ENCODE assay signal across 8 cellular contexts in genomic region chr16:2194166-2194834, GRCh38. TPM values are rescaled to one million over a fixed set of nuclear protein-coding genes. Genes with fewer than 3 reads are reported as not detected.
A peak's percentile ranks its signal among the peaks of the same experiment; 100 is the strongest.
DNase-seq lines count a peak whose midpoint lies in the region; ATAC-seq and TF ChIP-seq lines count a peak whose summit lies in the region.

No MANE protein-coding gene starts in this region.

- intact Hi-C loops in activated CD4-positive, alpha-beta T cell treated with anti-CD3 and anti-CD28 coated beads for 36 hours (cut with DNase I, micrococcal nuclease) = no loop called here
- intact Hi-C loops in psoas muscle (cut with DNase I) = loop anchor here in 1 of 2 donors (5.0 kb wide), 1 partner anchor 308 kb away; no protein-coding TSS in a partner anchor

- H3K9me3 Mint-ChIP-seq in activated CD4-positive, alpha-beta T cell treated with anti-CD3 and anti-CD28 coated beads for 36 hours (ENCODE audit: low read depth) = no peaks in the 10 kb centered on the region

- H3K27ac ChIP-seq in brain microvascular endothelial cell = no peak overlapping the region
- no peak overlapping the region for H3K27ac ChIP-seq in psoas muscle

- TF ChIP-seq CTCF in NB4 (IDR thresholded peaks at IDR 0.05; ENCODE audit: low read depth, low read length) = no peak
- TF ChIP-seq CTCF in brain microvascular endothelial cell (IDR thresholded peaks at IDR 0.05; ENCODE audit: low read depth, low read length, missing control alignments) = no peak
- TF ChIP-seq CTCF in retinal pigment epithelial cell (conservative IDR thresholded peaks at IDR 0.05; ENCODE audit: low read depth, low read length) = no peak
- TF ChIP-seq CTCF in psoas muscle (IDR thresholded peaks at IDR 0.05) = no peak
- no peak for TF ChIP-seq CTCF in GM13976 (IDR thresholded peaks at IDR 0.05; ENCODE audit: borderline replicate concordance, control extremely low read depth, extremely low read depth, insufficient read depth, missing control alignments)

- H3K4me1 Mint-ChIP-seq in activated CD4-positive, alpha-beta T cell treated with anti-CD3 and anti-CD28 coated beads for 36 hours = peaks cover 5% of the 10 kb centered on the region

- no peak for TF ChIP-seq POLR2A in NB4 (IDR thresholded peaks at IDR 0.05; ENCODE audit: extremely low read depth, insufficient read length)

- H3K27me3 ChIP-seq in brain microvascular endothelial cell (replicated peaks) = peaks cover 44% of the 10 kb centered on the region
- H3K27me3 ChIP-seq in psoas muscle (ENCODE audit: insufficient read depth in 3 of 3, low read length in 2 of 3) = peaks cover 0 to 42% (median 17%) of the 10 kb centered on the region in 3 donors

- peak; percentile 59 for DNase-seq in activated CD4-positive, alpha-beta T cell treated with anti-CD3 and anti-CD28 coated beads for 36 hours
- no peak for DNase-seq in activated CD4-positive, alpha-beta T cell treated with anti-CD3 and anti-CD28 coated beads for 1 hour
- DNase-seq in NB4 (ENCODE audit: low read depth) = peak; percentile 34
- peak; percentile 37 for DNase-seq in brain microvascular endothelial cell
- DNase-seq in retinal pigment epithelial cell (ENCODE audit: low read depth) = peak; percentile 28
- DNase-seq in psoas muscle = no peak
- DNase-seq in GM13976 (ENCODE audit: low spot score) = no peak

- no peaks in the 10 kb centered on the region for H3K36me3 ChIP-seq in brain microvascular endothelial cell (replicated peaks)
- H3K36me3 ChIP-seq in psoas muscle (ENCODE audit: insufficient read depth in 1 of 2, low read depth in 1 of 2) = no peaks in the 10 kb centered on the region

- H3K4me1 ChIP-seq in psoas muscle = peaks cover 8% of the 10 kb centered on the region

- no peak for ATAC-seq in activated CD4-positive, alpha-beta T cell treated with anti-CD3 and anti-CD28 coated beads for 36 hours
- ATAC-seq in psoas muscle (no peak), GM19452 (IDR thresholded peaks at IDR 0.05; ENCODE audit: unreplicated experiment) (no peak)

- CTCF ChIA-PET in activated CD4-positive, alpha-beta T cell treated with anti-CD3 and anti-CD28 coated beads for 36 hours (lab: Charles Lee) = interaction anchor here (0.6 to 1.9 kb wide), 11 partner anchors 9 to 624 kb away, joined by 3 to 9 read pairs (median 3); partner anchors contain the start of gene ECI1

- no peaks in the 10 kb centered on the region for H3K36me3 Mint-ChIP-seq in activated CD4-positive, alpha-beta T cell treated with anti-CD3 and anti-CD28 coated beads for 36 hours (ENCODE audit: low read depth)

- POLR2A ChIA-PET in activated CD4-positive, alpha-beta T cell treated with anti-CD3 and anti-CD28 coated beads for 36 hours (lab: Charles Lee) = interaction anchor here (1.1 to 1.5 kb wide), 2 partner anchors 20 to 39 kb away, joined by 4 to 9 read pairs; partner anchors contain the start of genes PGP and TRAF7

- H3K9me3 ChIP-seq in psoas muscle = no peaks in the 10 kb centered on the region

- H3K27me3 Mint-ChIP-seq in activated CD4-positive, alpha-beta T cell treated with anti-CD3 and anti-CD28 coated beads for 36 hours = peaks cover 23% of the 10 kb centered on the region

- no peak overlapping the region for H3K27ac Mint-ChIP-seq in activated CD4-positive, alpha-beta T cell treated with anti-CD3 and anti-CD28 coated beads for 36 hours

- in situ Hi-C loops in brain microvascular endothelial cell (cut with HindIII; ENCODE audit: low pct_ligation_motif_present, low sequenced_read_pairs) = no loop called here
- in situ Hi-C loops in GM13976 (cut with MboI; ENCODE audit: low sequenced_read_pairs, unreplicated experiment) = no loop called here

- 57 to 58% (median 58%) methylated on average over 15 to 16 of the region's 16 CpGs for WGBS in psoas muscle, 3 donors

- H3K4me3 ChIP-seq in NB4 (ENCODE audit: low read depth, low read length) (no peak overlapping the region), brain microvascular endothelial cell (ENCODE audit: low read depth, low read length) (no peak overlapping the region), retinal pigment epithelial cell (ENCODE audit: low read length) (no peak overlapping the region), psoas muscle (no peak overlapping the region)

- H3K4me3 Mint-ChIP-seq in activated CD4-positive, alpha-beta T cell treated with anti-CD3 and anti-CD28 coated beads for 36 hours = no peak overlapping the region

RNA-seq across cellular contexts. Expression of gene CASKIN1, which starts 2.1 kb away (rescaled TPM):
- 1 to 10 TPM in 1 of 2 experiments, under 1 TPM in 1; 0.98 to 1.3 TPM for total RNA-seq in activated CD4-positive, alpha-beta T cell treated with anti-CD3 and anti-CD28 coated beads for 36 hours
- total RNA-seq in psoas muscle = 1 to 10 TPM in 1 of 4 donors, under 1 TPM in 3; 0.63 to 1.0 (median 0.76) TPM
- under 1 TPM; 0.32 to 0.45 (median 0.43) TPM for polyA plus RNA-seq in psoas muscle

RNA-seq across cellular contexts. Expression of gene MLST8, which starts 11.0 kb away (rescaled TPM):
- total RNA-seq in activated CD4-positive, alpha-beta T cell treated with anti-CD3 and anti-CD28 coated beads for 36 hours = 10 to 100 TPM; 61.3 to 76.1 TPM
- 10 to 100 TPM; 18.8 to 35.0 (median 28.7) TPM for total RNA-seq in psoas muscle
- 10 to 100 TPM; 58.1 to 60.5 (median 59.7) TPM for polyA plus RNA-seq in psoas muscle

RNA-seq across cellular contexts. Expression of gene BRICD5, which starts 16.4 kb away (rescaled TPM):
- 1 to 10 TPM; 8.0 to 8.8 TPM for total RNA-seq in activated CD4-positive, alpha-beta T cell treated with anti-CD3 and anti-CD28 coated beads for 36 hours
- 1 to 10 TPM in 3 of 4 donors, under 1 TPM in 1; 0.86 to 5.3 (median 4.1) TPM for total RNA-seq in psoas muscle
- 1 to 10 TPM; 1.4 to 3.1 (median 1.8) TPM for polyA plus RNA-seq in psoas muscle

RNA-seq across cellular contexts. Expression of gene PGP, which starts 20.3 kb away (rescaled TPM):
- total RNA-seq in activated CD4-positive, alpha-beta T cell treated with anti-CD3 and anti-CD28 coated beads for 36 hours = 10 to 100 TPM; 11.5 to 15.0 TPM
- 10 to 100 TPM; 27.2 to 35.9 (median 29.8) TPM for total RNA-seq in psoas muscle
- 10 to 100 TPM; 20.9 to 27.4 (median 24.0) TPM for polyA plus RNA-seq in psoas muscle

RNA-seq across cellular contexts. Expression of gene E4F1, which starts 29.1 kb away (rescaled TPM):
- 10 to 100 TPM; 18.0 to 18.6 TPM for total RNA-seq in activated CD4-positive, alpha-beta T cell treated with anti-CD3 and anti-CD28 coated beads for 36 hours
- total RNA-seq in psoas muscle = 10 to 100 TPM; 11.1 to 22.9 (median 12.8) TPM
- polyA plus RNA-seq in psoas muscle = 10 to 100 TPM; 16.8 to 21.8 (median 19.1) TPM

Comparison
In these comparisons a context has a peak if more than half of its experiments do, and no peak if none do; other contexts are left out.
1. DNase-seq: peak in activated CD4-positive, alpha-beta T cell treated with anti-CD3 and anti-CD28 coated beads for 36 hours (single experiment), NB4 (single experiment), brain microvascular endothelial cell (single experiment) and retinal pigment epithelial cell (single experiment); none in activated CD4-positive, alpha-beta T cell treated with anti-CD3 and anti-CD28 coated beads for 1 hour (single experiment), psoas muscle (0 of 2) and GM13976 (single experiment).